ENCODE assay signal across 9 cellular contexts in genomic region chr3:69368129-69368741, GRCh38. TPM values are rescaled to one million over a fixed set of nuclear protein-coding genes. Genes with fewer than 3 reads are reported as not detected.
DNase-seq lines count a peak whose midpoint lies in the region; ATAC-seq and TF ChIP-seq lines count a peak whose summit lies in the region.
"Had no signal": no experiment of that assay in that cellular context is flagged by ENCODE, and none has a peak within 500 bp of the region (broad histone marks: within the 10 kb centered on the region; RNA-seq: fewer than 3 reads in every experiment).

No MANE protein-coding gene starts in this region.

- H3F3A ChIP-seq in GM23248 (ENCODE audit: insufficient read depth) = peaks cover 15% of the 10 kb centered on the region; the same call in 1 of the 2 replicates

- peaks cover 5% of the 10 kb centered on the region for H3K27me3 Mint-ChIP-seq in CD8-positive, alpha-beta T cell (ENCODE audit: low read depth)

- H3K9me2 ChIP-seq in GM23248 (ENCODE audit: insufficient read depth) = no peaks in the 10 kb centered on the region

- peak; percentile 48 for ATAC-seq in CD8-positive, alpha-beta T cell
- ATAC-seq in GM19438 (IDR thresholded peaks at IDR 0.05; ENCODE audit: low read depth, unreplicated experiment) (peak; percentile 97), HG03439 (IDR thresholded peaks at IDR 0.05; ENCODE audit: unreplicated experiment) (peak; percentile 92)

- peaks cover 18% of the 10 kb centered on the region for H3K4me1 ChIP-seq in CD8-positive, alpha-beta T cell (ENCODE audit: insufficient read depth, low read length)
- peaks cover 10 to 28% of the 10 kb centered on the region in 2 donors for H3K4me1 ChIP-seq in thyroid gland
- peaks cover 37% of the 10 kb centered on the region for H3K4me1 ChIP-seq in GM23248 (ENCODE audit: insufficient read depth)
- H3K4me1 ChIP-seq: parathyroid adenoma had no signal

- H3K27ac Mint-ChIP-seq in CD8-positive, alpha-beta T cell = no peak overlapping the region

- no peak overlapping the region for H3K4me2 ChIP-seq in GM23248 (ENCODE audit: unreplicated experiment)

- no peak overlapping the region for H3K4me3 Mint-ChIP-seq in CD8-positive, alpha-beta T cell

- TF ChIP-seq CTCF in CD8-positive, alpha-beta T cell (IDR thresholded peaks at IDR 0.05) = no peak
- TF ChIP-seq CTCF in thyroid gland (IDR thresholded peaks at IDR 0.05) = no peak

- no peaks in the 10 kb centered on the region for H3K36me3 Mint-ChIP-seq in CD8-positive, alpha-beta T cell

- in situ Hi-C loops in GM23248 (cut with MboI) = no loop called here

- H3K36me3 ChIP-seq in CD8-positive, alpha-beta T cell (ENCODE audit: insufficient read depth, low read length) = no peaks in the 10 kb centered on the region
- H3K36me3 ChIP-seq in thyroid gland (no peaks in the 10 kb centered on the region), GM23248 (ENCODE audit: low read depth) (no peaks in the 10 kb centered on the region)

- TF ChIP-seq POLR2A in thyroid gland (IDR thresholded peaks at IDR 0.05) = peak in 1 of 2 donors; percentile 25

- DNase-seq in CD8-positive, alpha-beta T cell = peak in 4 of 7 experiments; percentile 10 to 50 (median 28)
- DNase-seq in thyroid gland (no peak), kidney glomerular epithelial cell (lab: John Stamatoyannopoulos, UW) (no peak), iPS-NIHi11 (ENCODE audit: low spot score) (no peak), GM23248 (no peak)

- H2AFZ ChIP-seq in GM23248 = no peak overlapping the region
- H2AFZ ChIP-seq: parathyroid adenoma had no signal

- intact Hi-C loops in CD8-positive, alpha-beta T cell (cut with DNase I, micrococcal nuclease) = no loop called here
- intact Hi-C loops in thyroid gland (cut with DNase I) = no loop called here

- H3K27me3 ChIP-seq in CD8-positive, alpha-beta T cell (ENCODE audit: insufficient read depth, low read length) = no peaks in the 10 kb centered on the region
- H3K27me3 ChIP-seq in thyroid gland (no peaks in the 10 kb centered on the region), GM23248 (replicated peaks; ENCODE audit: insufficient read depth) (no peaks in the 10 kb centered on the region)

- WGBS in thyroid gland, 2 donors = 73 to 81% methylated on average over 5 of the region's 5 CpGs
- 61 to 69% methylated on average over 5 of the region's 5 CpGs for WGBS in GM23248 (ENCODE audit: low coverage in 1 of 2, low lambda C conversion rate in 2 of 2, missing lambda C conversion rate in 2 of 2), 2 experiments

- H3K9me3 ChIP-seq in CD8-positive, alpha-beta T cell (ENCODE audit: low read length) = no peaks in the 10 kb centered on the region
- no peaks in the 10 kb centered on the region for H3K9me3 ChIP-seq in thyroid gland
- no peaks in the 10 kb centered on the region for H3K9me3 ChIP-seq in GM23248 (ENCODE audit: low read depth)

- H3K4me1 Mint-ChIP-seq in CD8-positive, alpha-beta T cell (ENCODE audit: low read depth) = peaks cover 36% of the 10 kb centered on the region

- no peak overlapping the region for H3K4me3 ChIP-seq in CD8-positive, alpha-beta T cell (ENCODE audit: low read depth, low read length)
- H3K4me3 ChIP-seq in thyroid gland (replicated peaks in 1 of 3) = no peak overlapping the region
- H3K4me3 ChIP-seq in GM23248 = no peak overlapping the region

- no peak overlapping the region for H3K27ac ChIP-seq in CD8-positive, alpha-beta T cell (ENCODE audit: low read depth, low read length)
- H3K27ac ChIP-seq in cingulate gyrus (ENCODE audit: low read depth, low read length) = peak overlapping the region; percentile 6
- peak overlapping the region in 2 of 3 donors; percentile 42 to 61 for H3K27ac ChIP-seq in thyroid gland
- H3K27ac ChIP-seq in GM23248 = no peak overlapping the region
- H3K27ac ChIP-seq: parathyroid adenoma had no signal

- POLR2A ChIA-PET in CD8-positive, alpha-beta T cell (lab: Charles Lee) = interaction anchor here (0.7 kb wide), 1 partner anchor 50 kb away, joined by 3 read pairs; no protein-coding TSS in a partner anchor

- H3K79me2 ChIP-seq in GM23248 (ENCODE audit: insufficient read depth) = no peaks in the 10 kb centered on the region
- H3K79me2 ChIP-seq: parathyroid adenoma had no signal

- no peaks in the 10 kb centered on the region for H3K9me3 Mint-ChIP-seq in CD8-positive, alpha-beta T cell

- CTCF ChIA-PET in CD8-positive, alpha-beta T cell (lab: Charles Lee) = no interaction called here

- no peaks in the 10 kb centered on the region for H4K20me1 ChIP-seq in GM23248 (ENCODE audit: insufficient read depth)

- H3K9ac ChIP-seq in GM23248 = no peak overlapping the region
- H3K9ac ChIP-seq: parathyroid adenoma had no signal

RNA-seq across cellular contexts. Expression of gene FRMD4B, which starts 17.7 kb away (rescaled TPM):
- total RNA-seq in CD8-positive, alpha-beta T cell = 1 to 10 TPM; 5.1 to 5.4 TPM
- 100 to 1,000 TPM; 109 to 224 (median 161) TPM for total RNA-seq in thyroid gland
- total RNA-seq in GM23248 (2014; rRNA removed; shearing (Covaris generic)) = not detected in 2 replicates
- 0.06 TPM in 1 of 2 replicates, not detected in the other for polyA plus RNA-seq in GM23248 (2016; fragmentation: Nextera tagmentation; extraction: Ambion mirVana)

Comparison
In these comparisons a context has a peak if more than half of its experiments do, and no peak if none do; other contexts are left out.
1. DNase-seq: peak in CD8-positive, alpha-beta T cell (4 of 7); none in thyroid gland (0 of 2), kidney glomerular epithelial cell (single experiment), iPS-NIHi11 (single experiment) and GM23248 (single experiment).
2. H3K27ac ChIP-seq: peak in cingulate gyrus (single experiment) and thyroid gland (2 of 3); none in CD8-positive, alpha-beta T cell (single experiment) and GM23248 (single experiment).
3. RNA of gene FRMD4B, which starts 17.7 kb away (total RNA-seq): 109 to 224 TPM in thyroid gland; 5.1 to 5.4 TPM in CD8-positive, alpha-beta T cell and not detected in GM23248; every median in the first group is over 10 times any median in the second.
4. Peak in every context shown above with its lines, with median percentiles within 50 percentile points of each other: ATAC-seq.